ENCODE assay signal across 27 cellular contexts in the genomic region with DNA sequence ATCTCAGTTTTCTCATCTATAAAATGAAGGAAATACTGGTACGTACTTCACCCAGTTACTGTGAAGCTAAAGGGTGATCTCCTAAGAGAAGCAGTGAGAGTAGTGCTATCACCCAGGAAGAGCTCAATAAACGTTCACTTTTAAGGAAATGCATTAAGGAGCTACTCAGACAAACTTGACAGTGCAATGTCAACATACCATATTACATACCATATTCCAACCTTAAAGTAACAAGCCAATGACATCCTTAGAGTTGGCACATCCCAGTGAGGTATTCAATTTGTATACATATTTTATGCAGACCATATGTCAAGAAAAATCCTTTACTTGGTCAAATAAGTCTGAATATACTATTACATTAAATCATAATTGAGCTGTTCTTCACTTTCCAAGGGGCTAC.
"Had no signal": no experiment of that assay in that cellular context is flagged by ENCODE, and none has a peak within 500 bp of the region (broad histone marks: within the 10 kb centered on the region; RNA-seq: fewer than 3 reads in every experiment).

No MANE protein-coding gene starts in this region.

- H2AFZ ChIP-seq: neural progenitor cell had no signal

- H3K27ac ChIP-seq: neural progenitor cell, pancreas, prostate gland, skin epidermis, spleen, suprapubic skin, testis, tibial artery, transverse colon, upper lobe of right lung, uterus had no signal

- ATAC-seq: naive thymus-derived CD4-positive, alpha-beta T cell; natural killer cell; pancreas; right cardiac atrium; sciatic nerve; stimulated activated memory B cell treated with anti-CD40 and anti-IgM and Interleukin-4, amounts not matched to agents 10 μg/mL and 1 μg/mL and 100 μg/mL, for 72 hours; stimulated activated naive CD8-positive, alpha-beta T cell treated with anti-CD3 and anti-CD28 coated beads, Interleukin-15, amount 100 ng/mL, for 72 hours; stimulated activated naive CD8-positive, alpha-beta T cell treated with anti-CD3 and anti-CD28 coated beads, Interleukin-15, Interleukin-2, amounts not matched to agents 100 U/mL and 50 U/mL, for 24 hours; upper lobe of right lung had no signal

- DNase-seq: naive thymus-derived CD4-positive, alpha-beta T cell; natural killer cell; occipital lobe; pancreas; right cardiac atrium; spleen; stimulated activated CD4-positive, alpha-beta T cell treated with anti-CD3 and anti-CD28 coated beads, Interleukin-12 subunit alpha, Interleukin-12 subunit beta, amount 100 ng/mL, for 4 hours; stimulated activated CD4-positive, alpha-beta T cell treated with anti-CD3 and anti-CD28 coated beads, Interleukin-1b, Interleukin-23, amount 100 ng/mL, for 48 hours; stimulated activated CD4-positive, alpha-beta T cell treated with anti-CD3 and anti-CD28 coated beads, Interleukin-4, amount 100 ng/mL, for 1 hour; stimulated activated CD4-positive, alpha-beta T cell treated with anti-CD3 and anti-CD28 coated beads, Interleukin-4, amount 100 ng/mL, for 4 hours; stimulated activated CD8-positive, alpha-beta memory T cell treated with anti-CD3 and anti-CD28 coated beads, Interleukin-4, amount 100 ng/mL, for 48 hours; stimulated activated naive CD4-positive, alpha-beta T cell; stimulated activated naive CD8-positive, alpha-beta T cell treated with anti-CD3 and anti-CD28 coated beads, Interleukin-15, amount 100 ng/mL, for 72 hours; stimulated activated naive CD8-positive, alpha-beta T cell treated with anti-CD3 and anti-CD28 coated beads, Interleukin-15, Interleukin-2, amounts not matched to agents 100 U/mL and 50 U/mL, for 24 hours; substantia nigra; testis; tibial artery; transverse colon; upper lobe of right lung; uterus had no signal

- FAIRE-seq: pancreas had no signal

- H3K4me2 ChIP-seq: neural progenitor cell, smooth muscle cell had no signal

- H3K4me1 ChIP-seq: testis, uterus had no signal

- H3K27me3 ChIP-seq: pancreas, suprapubic skin, testis, tibial artery, transverse colon, upper lobe of right lung, uterus had no signal

- H3K9ac ChIP-seq: neural progenitor cell had no signal

- H3K4me3 ChIP-seq: neural progenitor cell, pancreas, prostate gland, skin epidermis, smooth muscle cell, spleen, suprapubic skin, testis, tibial artery, transverse colon, upper lobe of right lung, uterus had no signal

- H3K9me3 ChIP-seq: pancreas, prostate gland, spleen, suprapubic skin, testis, tibial artery, transverse colon, upper lobe of right lung, uterus had no signal

- H3K36me3 ChIP-seq: neural progenitor cell, pancreas, prostate gland, spleen, suprapubic skin, tibial artery, transverse colon, upper lobe of right lung, uterus had no signal
